ENCODE assay signal across 13 cellular contexts in the genomic region with DNA sequence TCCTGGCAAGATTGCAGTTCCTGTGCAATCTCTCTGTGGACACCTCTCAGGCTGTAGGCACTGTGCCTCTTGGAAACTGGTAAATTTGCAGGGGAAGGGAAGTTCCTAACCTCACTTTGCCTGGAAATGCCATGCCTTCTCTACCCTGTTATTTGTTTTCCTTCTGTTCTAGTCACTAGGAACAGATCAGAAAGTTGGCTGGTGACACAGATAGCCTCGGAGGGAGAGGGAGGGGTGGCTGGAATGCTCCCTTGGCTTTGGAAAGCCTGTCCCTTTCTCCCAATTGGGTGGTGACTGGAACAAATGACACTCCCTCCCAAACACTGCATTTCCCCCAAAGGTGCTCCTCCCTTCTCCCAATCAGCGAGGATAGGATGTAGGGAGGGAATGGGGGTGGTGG.
"Had no signal": no experiment of that assay in that cellular context is flagged by ENCODE, and none has a peak within 500 bp of the region (broad histone marks: within the 10 kb centered on the region; RNA-seq: fewer than 3 reads in every experiment).

No MANE protein-coding gene starts in this region.

- H3K27ac ChIP-seq: esophagus squamous epithelium, neutrophil, thyroid gland had no signal

- H3K4me2 ChIP-seq: smooth muscle cell had no signal

- H3K4me3 ChIP-seq: esophagus squamous epithelium, mucosa of descending colon, smooth muscle cell, thyroid gland had no signal

- DNase-seq: effector memory CD8-positive, alpha-beta T cell; esophagus squamous epithelium; foreskin fibroblast; hypothalamus; islet precursor cell; mucosa of descending colon; naive thymus-derived CD8-positive, alpha-beta T cell; posterior cingulate gyrus; stimulated activated CD4-positive, alpha-beta T cell treated with anti-CD3 and anti-CD28 coated beads, Interleukin-2, amount 100 ng/mL, for 48 hours; stimulated activated naive CD4-positive, alpha-beta T cell treated with Interleukin-2 at 50 U/mL for 16 hours; thyroid gland had no signal

- H3K36me3 ChIP-seq: esophagus squamous epithelium, neutrophil, thyroid gland had no signal

- H3K9me3 ChIP-seq: esophagus squamous epithelium, mucosa of descending colon, neutrophil, thyroid gland had no signal

- H3K4me1 ChIP-seq: esophagus squamous epithelium, thyroid gland had no signal

- ATAC-seq: effector memory CD8-positive, alpha-beta T cell; mucosa of descending colon; naive thymus-derived CD8-positive, alpha-beta T cell had no signal

- H3K27me3 ChIP-seq: thyroid gland had no signal
